In the genomic region with DNA sequence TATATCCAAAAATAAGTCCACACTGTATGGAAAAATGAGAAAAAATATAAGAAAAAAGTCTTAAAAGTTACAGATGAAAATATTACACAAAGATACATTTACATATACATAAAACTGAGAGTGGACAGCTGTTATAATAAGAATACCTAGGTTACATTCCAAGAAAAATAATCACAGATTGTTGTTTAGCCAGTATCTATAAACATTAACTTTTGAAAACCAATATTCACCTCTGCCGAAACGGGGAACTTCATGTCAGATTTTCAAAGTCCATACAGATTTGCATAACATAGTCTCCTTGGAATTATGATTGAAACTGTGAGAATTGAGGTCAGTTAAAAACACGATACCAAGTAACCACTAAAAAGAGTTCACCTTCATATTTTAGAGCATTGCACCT, we compare ENCODE assay signal across 20 cellular contexts. TPM values are rescaled to one million over a fixed set of nuclear protein-coding genes. Genes with fewer than 3 reads are reported as not detected.
DNase-seq lines count a peak whose midpoint lies in the region; ATAC-seq and TF ChIP-seq lines count a peak whose summit lies in the region.
"Had no signal": no experiment of that assay in that cellular context is flagged by ENCODE, and none has a peak within 500 bp of the region (broad histone marks: within the 10 kb centered on the region; RNA-seq: fewer than 3 reads in every experiment).

No MANE protein-coding gene starts in this region.

- ATAC-seq in body of pancreas: peak; percentile 70

- TF ChIP-seq CTCF in body of pancreas (IDR thresholded peaks at IDR 0.05) (no peak), nephron (IDR thresholded peaks at IDR 0.05; ENCODE audit: unreplicated experiment in 3 of 3) (no peak)

- H3K36me3 ChIP-seq in body of pancreas (replicated peaks in 1 of 2; ENCODE audit: insufficient read depth in 1 of 2, low read depth in 2 of 2): no peaks in the 10 kb centered on the region
- H3K36me3 ChIP-seq: BE2C had no signal

- H3K27ac ChIP-seq in body of pancreas (peak overlapping the region in 2 of 4 donors; percentile 47 to 66), caudate nucleus (ENCODE audit: low read depth, low read length) (no peak overlapping the region)
- H3K27ac ChIP-seq: BLaER1 had no signal

- H3K4me1 ChIP-seq in body of pancreas: peaks cover 11% of the 10 kb centered on the region
- H3K4me1 ChIP-seq: BE2C had no signal

- H3K27me3 Mint-ChIP-seq in nephron (ENCODE audit: low read depth): peaks cover 27% of the 10 kb centered on the region

- H3K9me3 Mint-ChIP-seq in nephron: peaks cover 18% of the 10 kb centered on the region

- 18 to 20% methylated on average over 3 of the region's 3 CpGs for WGBS in body of pancreas, 2 donors

- no peaks in the 10 kb centered on the region for H3K9me3 ChIP-seq in body of pancreas
- H3K9me3 ChIP-seq: BE2C had no signal

- no peak for TF ChIP-seq POLR2A in body of pancreas (IDR thresholded peaks at IDR 0.05)

- H3K4me3 Mint-ChIP-seq in nephron: no peak overlapping the region
- H3K4me3 Mint-ChIP-seq: CD14-positive monocyte; CD4-positive, alpha-beta memory T cell; CD4-positive, CD25-positive, alpha-beta regulatory T cell had no signal

- H3K27ac Mint-ChIP-seq in nephron: peak overlapping the region in 2 of 3 experiments; percentile 56 to 62
- H3K27ac Mint-ChIP-seq: CD14-positive monocyte; CD4-positive, alpha-beta memory T cell; CD4-positive, CD25-positive, alpha-beta regulatory T cell; CD8-positive, alpha-beta memory T cell had no signal

- H3K4me1 Mint-ChIP-seq in nephron: no peaks in the 10 kb centered on the region
- H3K4me1 Mint-ChIP-seq: CD14-positive monocyte; CD4-positive, alpha-beta memory T cell; CD8-positive, alpha-beta memory T cell had no signal

- DNase-seq in body of pancreas: no peak
- DNase-seq in kidney tubule cell (ENCODE audit: low spot score): peak; percentile 59
- DNase-seq in renal cortical epithelial cell (ENCODE audit: low read depth): peak; percentile 15
- no peak for DNase-seq in NCI-H2081 treated with DMSO at 0.1 percent for 48 hours (lab: John Stamatoyannopoulos, UW)
- no peak for DNase-seq in caudate nucleus (lab: John Stamatoyannopoulos, UW)
- no peak for DNase-seq in NOMO-1 treated with DMSO at 0.1 percent for 48 hours (lab: John Stamatoyannopoulos, UW; ENCODE audit: unreplicated experiment)
- no peak for DNase-seq in stimulated activated CD8-positive, alpha-beta memory T cell treated with anti-CD3 and anti-CD28 coated beads, Interleukin-4, amount 100 ng/mL, for 48 hours
- DNase-seq: 8988T; ACHN; BE2C; C1 segment of cervical spinal cord; CD4-positive, alpha-beta memory T cell; CD4-positive, CD25-positive, alpha-beta regulatory T cell; CD8-positive, alpha-beta memory T cell; COR-L47; DMS79 treated with DMSO at 0.1 percent for 48 hours; GF-D8 had no signal

- peaks cover 21% of the 10 kb centered on the region for H3K36me3 Mint-ChIP-seq in nephron (ENCODE audit: low read depth)
- H3K36me3 Mint-ChIP-seq: CD14-positive monocyte had no signal

- H3K27me3 ChIP-seq in body of pancreas: no peaks in the 10 kb centered on the region
- H3K27me3 ChIP-seq: BE2C, BLaER1 had no signal

- intact Hi-C loops in body of pancreas (cut with DNase I): no loop called here

- H3K4me3 ChIP-seq in body of pancreas: no peak overlapping the region
- H3K4me3 ChIP-seq: BLaER1 had no signal

RNA-seq across cellular contexts. Expression of a gene that starts 34.6 kb away (rescaled TPM):
- total RNA-seq in body of pancreas (10 to 100 TPM; 14.5 to 23.9 TPM), renal cortical epithelial cell (33.2 and 39.1 TPM in 2 replicates)

Comparison
In these comparisons a context has a peak if more than half of its experiments do, and no peak if none do; other contexts are left out.
1. DNase-seq: peak in kidney tubule cell (single experiment) and renal cortical epithelial cell (single experiment); none in body of pancreas (0 of 4), NCI-H2081 treated with DMSO at 0.1 percent for 48 hours (single experiment), caudate nucleus (0 of 61), NOMO-1 treated with DMSO at 0.1 percent for 48 hours (single experiment) and stimulated activated CD8-positive, alpha-beta memory T cell treated with anti-CD3 and anti-CD28 coated beads, Interleukin-4, amount 100 ng/mL, for 48 hours (single experiment).